Comparison of ENCODE assay signal across 17 cellular contexts in genomic region chr6:126603410-126603809, GRCh38.
"Had no signal": no experiment of that assay in that cellular context is flagged by ENCODE, and none has a peak within 500 bp of the region (broad histone marks: within the 10 kb centered on the region; RNA-seq: fewer than 3 reads in every experiment).

No MANE protein-coding gene starts in this region.

- DNase-seq: dermis blood vessel endothelial cell; dorsolateral prefrontal cortex; effector CD4-positive, alpha-beta T cell; effector memory CD4-positive, alpha-beta T cell; foreskin keratinocyte; heart left ventricle; hypothalamus; left cardiac atrium; left ventricle myocardium superior; lower lobe of right lung; mesenchymal stem cell; midbrain had no signal

- H3K36me3 ChIP-seq: esophagus muscularis mucosa, gastroesophageal sphincter, heart left ventricle, left lung, lower lobe of right lung had no signal

- H2AFZ ChIP-seq: hepatocyte had no signal

- H3K4me2 ChIP-seq: hepatocyte had no signal

- H3K4me3 ChIP-seq: coronary artery, dorsolateral prefrontal cortex, esophagus muscularis mucosa, gastroesophageal sphincter, heart left ventricle, hepatocyte, left lung, lower lobe of right lung had no signal

- H3K27ac ChIP-seq: coronary artery, dorsolateral prefrontal cortex, esophagus muscularis mucosa, foreskin keratinocyte, gastroesophageal sphincter, heart left ventricle, hepatocyte, left lung, lower lobe of right lung had no signal

- H3K9me3 ChIP-seq: gastroesophageal sphincter, left lung, lower lobe of right lung had no signal

- H3K4me1 ChIP-seq: esophagus muscularis mucosa, foreskin keratinocyte, gastroesophageal sphincter, heart left ventricle, left lung, lower lobe of right lung had no signal

- H3K27me3 ChIP-seq: dorsolateral prefrontal cortex, esophagus muscularis mucosa, foreskin keratinocyte, gastroesophageal sphincter, heart left ventricle, hepatocyte, left lung had no signal
